ENCODE assay signal across 16 cellular contexts in genomic region chr4:100582146-100582545, GRCh38.
A peak's percentile ranks its signal among the peaks of the same experiment; 100 is the strongest.
DNase-seq lines count a peak whose midpoint lies in the region; ATAC-seq and TF ChIP-seq lines count a peak whose summit lies in the region.
"Had no signal": no experiment of that assay in that cellular context is flagged by ENCODE, and none has a peak within 500 bp of the region (broad histone marks: within the 10 kb centered on the region; RNA-seq: fewer than 3 reads in every experiment).

No MANE protein-coding gene starts in this region.

- no peak for ATAC-seq in GM21786 (IDR thresholded peaks at IDR 0.05; ENCODE audit: unreplicated experiment)
- ATAC-seq: HepG2 had no signal

- WGBS in thyroid gland, 2 donors: 21 to 29% methylated on average over 2 of the region's 2 CpGs

- no peaks in the 10 kb centered on the region for H3K27me3 Mint-ChIP-seq in nephron (ENCODE audit: low read depth)

- H3K4me3 ChIP-seq in SJCRH30 (no peak overlapping the region), thyroid gland (replicated peaks in 1 of 3) (no peak overlapping the region), MG63 (no peak overlapping the region)
- H3K4me3 ChIP-seq: BLaER1 treated with 17β-estradiol and CSF1 and Interleukin-3, amounts not matched to agents 10 nM and 100 nM had no signal

- H3K9me3 ChIP-seq in SJCRH30 (replicated peaks) (no peaks in the 10 kb centered on the region; the same call in 1 of the 2 replicates), thyroid gland (no peaks in the 10 kb centered on the region), MG63 (no peaks in the 10 kb centered on the region)
- H3K9me3 ChIP-seq: BLaER1 treated with 17β-estradiol and CSF1 and Interleukin-3, amounts not matched to agents 10 nM and 100 nM had no signal

- no peaks in the 10 kb centered on the region for H3K9me3 Mint-ChIP-seq in nephron

- H3K4me3 Mint-ChIP-seq in nephron: no peak overlapping the region

- H3K27ac Mint-ChIP-seq in nephron: peak overlapping the region in 2 of 3 experiments; percentile 12 to 18

- H3K36me3 ChIP-seq in SJCRH30 (no peaks in the 10 kb centered on the region), thyroid gland (no peaks in the 10 kb centered on the region), MG63 (no peaks in the 10 kb centered on the region)
- H3K36me3 ChIP-seq: BLaER1 treated with 17β-estradiol and CSF1 and Interleukin-3, amounts not matched to agents 10 nM and 100 nM had no signal

- no peaks in the 10 kb centered on the region for H3K36me3 Mint-ChIP-seq in nephron (ENCODE audit: low read depth)

- H3K27me3 ChIP-seq in SJCRH30 (no peaks in the 10 kb centered on the region), thyroid gland (no peaks in the 10 kb centered on the region), MG63 (no peaks in the 10 kb centered on the region)
- H3K27me3 ChIP-seq: BLaER1 treated with 17β-estradiol and CSF1 and Interleukin-3, amounts not matched to agents 10 nM and 100 nM had no signal

- TF ChIP-seq CTCF in nephron (IDR thresholded peaks at IDR 0.05; ENCODE audit: unreplicated experiment in 3 of 3) (no peak), thyroid gland (IDR thresholded peaks at IDR 0.05) (no peak)

- intact Hi-C loops in thyroid gland (cut with DNase I): no loop called here

- TF ChIP-seq POLR2A in thyroid gland (IDR thresholded peaks at IDR 0.05): no peak

- peaks cover 19% of the 10 kb centered on the region for H3K4me1 ChIP-seq in SJCRH30
- no peaks in the 10 kb centered on the region for H3K4me1 ChIP-seq in thyroid gland
- H3K4me1 ChIP-seq: BLaER1 treated with 17β-estradiol and CSF1 and Interleukin-3, amounts not matched to agents 10 nM and 100 nM had no signal

- peak; percentile 10 for DNase-seq in NCI-H510A treated with DMSO at 0.1 percent for 48 hours (lab: John Stamatoyannopoulos, UW)
- no peak for DNase-seq in NCI-H510A (lab: John Stamatoyannopoulos, UW)
- peak; percentile 10 to 56 for DNase-seq in SJCRH30
- DNase-seq in thyroid gland: peak; percentile 55 to 64
- no peak for DNase-seq in MG63
- no peak for DNase-seq in NCI-H1048 (lab: John Stamatoyannopoulos, UW)
- DNase-seq: H7, KG1, NCI-H1092 treated with DMSO at 0.1 percent for 48 hours, NCI-H2171, NCI-H774, Right ventricle myocardium superior had no signal

- H3K27ac ChIP-seq in SJCRH30: peak overlapping the region; percentile 10; the same call in 1 of the 2 replicates
- H3K27ac ChIP-seq in thyroid gland: no peak overlapping the region
- H3K27ac ChIP-seq: BLaER1 treated with 17β-estradiol and CSF1 and Interleukin-3, amounts not matched to agents 10 nM and 100 nM had no signal

- H3K4me1 Mint-ChIP-seq in nephron: peaks cover 6% of the 10 kb centered on the region

Comparison
In these comparisons a context has a peak if more than half of its experiments do, and no peak if none do; other contexts are left out.
1. DNase-seq: peak in NCI-H510A treated with DMSO at 0.1 percent for 48 hours (single experiment), SJCRH30 (2 of 2) and thyroid gland (2 of 2); none in NCI-H510A (single experiment), MG63 (single experiment) and NCI-H1048 (single experiment).